14 cellular contexts compared by ENCODE assay signal in the genomic region with DNA sequence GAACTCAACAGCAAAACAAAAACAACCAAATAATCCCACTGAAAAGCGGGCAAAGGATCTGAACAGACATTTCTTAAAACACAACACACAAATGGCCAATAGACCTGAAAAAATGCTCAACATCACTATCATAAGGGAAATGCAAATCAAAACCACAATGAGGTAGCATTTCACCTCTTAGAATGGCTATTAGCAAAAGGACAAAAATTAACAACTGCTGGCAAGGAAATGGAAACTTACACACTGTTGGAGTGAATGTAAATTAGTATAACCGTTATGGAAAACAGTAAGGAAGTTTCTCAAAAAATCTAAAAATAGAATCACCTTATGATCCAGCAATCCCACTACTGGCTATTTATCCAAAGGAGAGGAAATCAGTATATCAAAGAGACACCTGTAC. TPM values are rescaled to one million over a fixed set of nuclear protein-coding genes. Genes with fewer than 3 reads are reported as not detected.
DNase-seq lines count a peak whose midpoint lies in the region; ATAC-seq, FAIRE-seq and TF ChIP-seq lines count a peak whose summit lies in the region.
"Had no signal": no experiment of that assay in that cellular context is flagged by ENCODE, and none has a peak within 500 bp of the region (broad histone marks: within the 10 kb centered on the region; RNA-seq: fewer than 3 reads in every experiment).

No MANE protein-coding gene starts in this region.

- no peak overlapping the region for H3K4me3 ChIP-seq in SU-DHL-6 (ENCODE audit: insufficient read depth, low read length, poor library complexity, severe bottlenecking)
- H3K4me3 ChIP-seq: vagina had no signal

- no peak for TF ChIP-seq CTCF in SU-DHL-6 (IDR thresholded peaks at IDR 0.05; ENCODE audit: insufficient read depth, low read length, poor library complexity, severe bottlenecking)

- H3K4me2 ChIP-seq in SU-DHL-6 (ENCODE audit: low read depth, low read length, poor library complexity, severe bottlenecking): no peak overlapping the region

- H3K79me2 ChIP-seq in SU-DHL-6 (ENCODE audit: insufficient read depth, low read length): peaks cover 83% of the 10 kb centered on the region

- peaks cover 25% of the 10 kb centered on the region; the same call in 1 of the 2 replicates for H3F3A ChIP-seq in SU-DHL-6 (ENCODE audit: insufficient read depth)

- ATAC-seq in GM19452 (IDR thresholded peaks at IDR 0.05; ENCODE audit: unreplicated experiment) (peak; percentile 83), HG02981 (IDR thresholded peaks at IDR 0.05; ENCODE audit: unreplicated experiment) (peak; percentile 82)
- ATAC-seq: WTC11 had no signal

- no peak for DNase-seq in GM18507 (ENCODE audit: extremely low spot score, insufficient read length, low read depth)
- DNase-seq in RCC 7860 (ENCODE audit: low spot score): no peak
- no peak for DNase-seq in activated gamma-delta T cell treated with Interleukin-2 at 50 U/mL for 16 hours
- no peak for DNase-seq in SK-N-DZ (ENCODE audit: low spot score)
- no peak for DNase-seq in stimulated activated CD4-positive, alpha-beta T cell treated with anti-CD3 and anti-CD28 coated beads, Interleukin-4, amount 100 ng/mL, for 1 hour
- DNase-seq: Calu3, islet precursor cell, Kasumi-1, occipital lobe had no signal

- H2AFZ ChIP-seq in SU-DHL-6 (ENCODE audit: low read depth, low read length, severe bottlenecking): no peak overlapping the region

- H3K27ac ChIP-seq in SU-DHL-6 (ENCODE audit: low read depth, low read length): peak overlapping the region; percentile 3; the same call in 1 of the 2 replicates
- H3K27ac ChIP-seq: vagina had no signal

- no peaks in the 10 kb centered on the region for H3K9me3 ChIP-seq in SU-DHL-6 (ENCODE audit: insufficient read depth, low read length)
- H3K9me3 ChIP-seq: vagina had no signal

- no peaks in the 10 kb centered on the region for H3K9me2 ChIP-seq in SU-DHL-6 (replicated peaks; ENCODE audit: insufficient read depth, low read length)

- no peaks in the 10 kb centered on the region for H3K27me3 ChIP-seq in SU-DHL-6 (ENCODE audit: low read length)
- H3K27me3 ChIP-seq: vagina had no signal

- H3K9ac ChIP-seq in SU-DHL-6 (ENCODE audit: low read length): no peak overlapping the region

- H3K36me3 ChIP-seq in SU-DHL-6 (ENCODE audit: low read length): peaks cover 81% of the 10 kb centered on the region

- FAIRE-seq in GM18507 (lab: Jason Lieb, UNC): peak; percentile 74
- no peak for FAIRE-seq in RCC 7860 (lab: Jason Lieb, UNC)

- peaks cover 66% of the 10 kb centered on the region for H4K20me1 ChIP-seq in SU-DHL-6 (ENCODE audit: low read depth, low read length)

RNA-seq across cellular contexts. Expression of gene FAM8A1, which starts 20.9 kb away (rescaled TPM):
- 19.8 and 22.0 TPM in 2 replicates for polyA plus RNA-seq in SK-N-DZ (2014; cell fraction: cytosol; rRNA removed)
- 19.3 and 22.9 TPM in 2 replicates for polyA plus RNA-seq in SK-N-DZ (2014; cell fraction: nucleus; rRNA removed)
